ENCODE assay signal across 25 cellular contexts in the genomic region with DNA sequence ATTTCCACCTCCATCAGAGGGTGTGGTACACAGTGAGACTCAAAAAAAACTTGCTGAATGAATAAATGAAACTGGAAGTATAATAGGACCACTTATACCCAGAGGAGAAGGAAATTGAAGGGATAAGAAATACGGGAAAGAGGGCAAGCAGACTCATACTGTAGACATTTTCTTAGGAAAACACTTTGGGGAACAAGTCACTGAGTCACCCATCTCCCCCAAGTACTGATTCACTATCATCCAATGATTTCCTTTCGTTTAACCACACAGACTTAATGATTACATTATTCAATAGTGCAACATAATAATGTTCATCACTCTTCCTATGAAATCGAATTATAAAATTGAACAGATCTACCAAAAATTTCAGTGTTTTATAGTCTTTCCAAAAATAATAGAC.
"Had no signal": no experiment of that assay in that cellular context is flagged by ENCODE, and none has a peak within 500 bp of the region (broad histone marks: within the 10 kb centered on the region; RNA-seq: fewer than 3 reads in every experiment).

No MANE protein-coding gene starts in this region.

- H3K36me3 ChIP-seq: gastrocnemius medialis, neural progenitor cell, prostate gland, sigmoid colon, spleen, thoracic aorta, upper lobe of left lung had no signal

- H3K27ac ChIP-seq: dorsolateral prefrontal cortex, gastrocnemius medialis, hepatocyte, neural progenitor cell, prostate gland, sigmoid colon, spleen, thoracic aorta, tibial nerve had no signal

- H3K27me3 ChIP-seq: dorsolateral prefrontal cortex, gastrocnemius medialis, hepatocyte, neural progenitor cell, sigmoid colon, spleen, tibial nerve, upper lobe of left lung had no signal

- H3K4me2 ChIP-seq: hepatocyte, neural progenitor cell had no signal

- ATAC-seq: gastrocnemius medialis; left lobe of liver; mucosa of descending colon; natural killer cell treated with Interleukin-12 subunit alpha and Interleukin-12 subunit beta and Interleukin-15 and Interleukin-18, amount 100 ng/mL, for 72 hours; stimulated activated naive B cell treated with anti-CD40 and anti-IgM and Interleukin-4, amounts not matched to agents 10 μg/mL and 1 μg/mL and 100 μg/mL, for 72 hours had no signal

- H3K27me3 Mint-ChIP-seq: naive B cell; natural killer cell treated with Interleukin-12 subunit alpha and Interleukin-12 subunit beta and Interleukin-15 and Interleukin-18, amount 100 ng/mL, for 72 hours; stimulated activated naive B cell treated with anti-CD40 and anti-IgM and Interleukin-4, amounts not matched to agents 10 μg/mL and 1 μg/mL and 100 μg/mL, for 72 hours; stimulated activated naive CD8-positive, alpha-beta T cell treated with anti-CD3 and anti-CD28 coated beads, Interleukin-15, Interleukin-2, amounts not matched to agents 100 ng/mL and 50 ng/mL, for 24 hours had no signal

- H2AFZ ChIP-seq: hepatocyte, neural progenitor cell had no signal

- H3K27ac Mint-ChIP-seq: mesothelial cell of epicardium; naive B cell; natural killer cell treated with Interleukin-12 subunit alpha and Interleukin-12 subunit beta and Interleukin-15 and Interleukin-18, amount 100 ng/mL, for 72 hours; neural progenitor cell; stimulated activated naive B cell treated with anti-CD40 and anti-IgM and Interleukin-4, amounts not matched to agents 10 μg/mL and 1 μg/mL and 100 μg/mL, for 72 hours; stimulated activated naive CD8-positive, alpha-beta T cell treated with anti-CD3 and anti-CD28 coated beads, Interleukin-15, Interleukin-2, amounts not matched to agents 100 ng/mL and 50 ng/mL, for 24 hours had no signal

- DNase-seq: dorsolateral prefrontal cortex; effector CD4-positive, alpha-beta T cell; foreskin fibroblast; gastrocnemius medialis; head of caudate nucleus; kidney; mesenchymal stem cell; mucosa of descending colon; naive B cell; right cardiac atrium; sigmoid colon; spleen; stimulated activated CD4-positive, alpha-beta T cell treated with anti-CD3 and anti-CD28 coated beads, Interleukin-15, amount 100 ng/mL, for 24 hours; stimulated activated CD4-positive, alpha-beta T cell treated with anti-CD3 and anti-CD28 coated beads, Interleukin-2, amount 100 ng/mL, for 48 hours; stimulated activated naive B cell treated with anti-CD40 and anti-IgM and Interleukin-4, amounts not matched to agents 10 μg/mL and 1 μg/mL and 100 μg/mL, for 72 hours had no signal

- H3K9me3 Mint-ChIP-seq: mesothelial cell of epicardium; natural killer cell treated with Interleukin-12 subunit alpha and Interleukin-12 subunit beta and Interleukin-15 and Interleukin-18, amount 100 ng/mL, for 72 hours; stimulated activated naive CD8-positive, alpha-beta T cell treated with anti-CD3 and anti-CD28 coated beads, Interleukin-15, Interleukin-2, amounts not matched to agents 100 ng/mL and 50 ng/mL, for 24 hours had no signal

- H3K4me3 Mint-ChIP-seq: mesothelial cell of epicardium; naive B cell; natural killer cell treated with Interleukin-12 subunit alpha and Interleukin-12 subunit beta and Interleukin-15 and Interleukin-18, amount 100 ng/mL, for 72 hours; neural progenitor cell; stimulated activated naive B cell treated with anti-CD40 and anti-IgM and Interleukin-4, amounts not matched to agents 10 μg/mL and 1 μg/mL and 100 μg/mL, for 72 hours; stimulated activated naive CD8-positive, alpha-beta T cell treated with anti-CD3 and anti-CD28 coated beads, Interleukin-15, Interleukin-2, amounts not matched to agents 100 ng/mL and 50 ng/mL, for 24 hours had no signal

- H3K9ac ChIP-seq: neural progenitor cell had no signal

- H3K4me1 Mint-ChIP-seq: mesothelial cell of epicardium; naive B cell; neural progenitor cell; stimulated activated naive B cell treated with anti-CD40 and anti-IgM and Interleukin-4, amounts not matched to agents 10 μg/mL and 1 μg/mL and 100 μg/mL, for 72 hours had no signal

- H3K4me3 ChIP-seq: dorsolateral prefrontal cortex, gastrocnemius medialis, hepatocyte, mucosa of descending colon, neural progenitor cell, prostate gland, sigmoid colon, spleen, thoracic aorta, tibial nerve, upper lobe of left lung had no signal

- H3K9me3 ChIP-seq: gastrocnemius medialis, mucosa of descending colon, prostate gland, sigmoid colon, spleen, thoracic aorta, tibial nerve, upper lobe of left lung had no signal

- H3K4me1 ChIP-seq: gastrocnemius medialis, neural progenitor cell, prostate gland, sigmoid colon, spleen, tibial nerve, upper lobe of left lung had no signal

- H3K36me3 Mint-ChIP-seq: mesothelial cell of epicardium; naive B cell; natural killer cell treated with Interleukin-12 subunit alpha and Interleukin-12 subunit beta and Interleukin-15 and Interleukin-18, amount 100 ng/mL, for 72 hours; stimulated activated naive B cell treated with anti-CD40 and anti-IgM and Interleukin-4, amounts not matched to agents 10 μg/mL and 1 μg/mL and 100 μg/mL, for 72 hours had no signal
